In the genomic region with DNA sequence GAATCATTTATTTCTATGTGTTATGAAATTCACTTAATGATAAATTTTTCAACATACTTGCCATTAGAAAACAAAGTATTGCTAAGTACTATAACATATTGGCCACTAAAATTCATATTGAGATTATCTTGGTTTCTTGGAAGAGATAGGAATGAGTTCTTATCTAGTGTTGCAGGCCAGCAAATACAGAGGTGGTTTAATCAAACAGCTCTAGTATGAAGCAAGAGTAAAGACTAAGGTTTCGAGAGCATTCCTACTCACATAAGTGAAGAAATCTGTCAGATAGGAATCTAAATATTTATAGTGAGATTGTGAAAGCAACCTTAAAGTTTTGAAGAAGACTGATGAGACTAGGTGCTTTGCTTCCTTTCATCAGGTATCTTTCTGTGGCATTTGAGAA, we compare ENCODE assay signal across 18 cellular contexts. TPM values are rescaled to one million over a fixed set of nuclear protein-coding genes. Genes with fewer than 3 reads are reported as not detected.
DNase-seq lines count a peak whose midpoint lies in the region; ATAC-seq, FAIRE-seq and TF ChIP-seq lines count a peak whose summit lies in the region.
"Had no signal": no experiment of that assay in that cellular context is flagged by ENCODE, and none has a peak within 500 bp of the region (broad histone marks: within the 10 kb centered on the region; RNA-seq: fewer than 3 reads in every experiment).

No MANE protein-coding gene starts in this region.

- H3K36me3 Mint-ChIP-seq in MCF 10A (ENCODE audit: insufficient read depth, unreplicated experiment) (peaks cover 64% of the 10 kb centered on the region), astrocyte (ENCODE audit: low read depth, unreplicated experiment) (peaks cover 5% of the 10 kb centered on the region)

- H3K27ac ChIP-seq in mammary epithelial cell (ENCODE audit: insufficient read depth, low read depth, low read length) (no peak overlapping the region), astrocyte (ENCODE audit: low read depth, low read length) (no peak overlapping the region), PC-9 (no peak overlapping the region), WERI-Rb-1 (no peak overlapping the region)
- H3K27ac ChIP-seq: SJSA1 had no signal

- CTCF ChIA-PET in mammary epithelial cell (lab: Charles Lee; ENCODE audit: low non-redundant PET) (no interaction called here), MCF 10A (lab: Yijun Ruan, JAX) (no interaction called here), PC-9 (lab: Charles Lee) (no interaction called here)

- no peaks in the 10 kb centered on the region for H3K9me3 Mint-ChIP-seq in MCF 10A (ENCODE audit: unreplicated experiment)
- H3K9me3 Mint-ChIP-seq in astrocyte (ENCODE audit: unreplicated experiment), result no peaks in the 10 kb centered on the region
- H3K9me3 Mint-ChIP-seq: CD4-positive, alpha-beta memory T cell had no signal

- no peaks in the 10 kb centered on the region for H3K4me1 ChIP-seq in mammary epithelial cell (ENCODE audit: insufficient read depth, low read length)
- no peaks in the 10 kb centered on the region for H3K4me1 ChIP-seq in astrocyte (ENCODE audit: insufficient read depth, low read length)
- no peaks in the 10 kb centered on the region for H3K4me1 ChIP-seq in PC-9 (replicated peaks; ENCODE audit: insufficient read depth)
- H3K4me1 ChIP-seq: BE2C had no signal

- no peak overlapping the region for H3K4me2 ChIP-seq in mammary epithelial cell (ENCODE audit: insufficient read depth, low read depth, low read length)
- H3K4me2 ChIP-seq in astrocyte (ENCODE audit: low read length), result no peak overlapping the region
- no peak overlapping the region for H3K4me2 ChIP-seq in PC-9

- H3K4me3 ChIP-seq in mammary epithelial cell (replicated peaks in 1 of 3; ENCODE audit: insufficient read depth in 1 of 3, low read depth in 2 of 3, low read length in 3 of 3) (no peak overlapping the region), astrocyte (ENCODE audit: insufficient read depth, low read depth, low read length) (no peak overlapping the region), PC-9 (no peak overlapping the region), WERI-Rb-1 (ENCODE audit: low read depth, low read length) (no peak overlapping the region)
- H3K4me3 ChIP-seq: SJSA1 had no signal

- no peak for FAIRE-seq in astrocyte (lab: Jason Lieb, UNC)
- FAIRE-seq in urothelium cell line (lab: Jason Lieb, UNC), result no peak
- FAIRE-seq: D721Med had no signal

- H3K36me3 ChIP-seq in mammary epithelial cell (ENCODE audit: insufficient read depth, low read length) (peaks cover 20% of the 10 kb centered on the region), astrocyte (ENCODE audit: insufficient read depth, low read length) (peaks cover 23% of the 10 kb centered on the region), PC-9 (ENCODE audit: low read depth) (0 out of 2 replicates have a peak, but pooled peaks cover 16% of the 10 kb centered on the region), WERI-Rb-1 (peaks cover 57% of the 10 kb centered on the region)

- DNase-seq in mammary epithelial cell, result no peak
- DNase-seq in MCF 10A (ENCODE audit: unreplicated experiment), result no peak
- peak; percentile 21 for DNase-seq in astrocyte (ENCODE audit: low read depth)
- DNase-seq in left lobe of liver (ENCODE audit: low spot score), result no peak
- no peak for DNase-seq in urothelium cell line (ENCODE audit: low spot score)
- no peak for DNase-seq in PC-9
- no peak for DNase-seq in NCI-H748 (lab: John Stamatoyannopoulos, UW; ENCODE audit: unreplicated experiment)
- no peak for DNase-seq in WERI-Rb-1
- DNase-seq: 8988T; BE2C; CD4-positive, alpha-beta memory T cell; DMS79; Kasumi-1; NCI-H187; NCI-H69 had no signal

- 100% methylated on average over 1 of the region's 1 CpG for WGBS in mammary epithelial cell (ENCODE audit: low coverage, missing lambda C conversion rate)

- H3K4me1 Mint-ChIP-seq in MCF 10A (ENCODE audit: insufficient read depth, unreplicated experiment) (no peaks in the 10 kb centered on the region), astrocyte (ENCODE audit: low read depth, unreplicated experiment) (peaks cover 5% of the 10 kb centered on the region)
- H3K4me1 Mint-ChIP-seq: CD4-positive, alpha-beta memory T cell had no signal

- no peaks in the 10 kb centered on the region for H3K9me2 ChIP-seq in PC-9 (ENCODE audit: insufficient read depth)

- dilution Hi-C loops in mammary epithelial cell (cut with HindIII; ENCODE audit: low sequenced_read_pairs), result loop anchor here (10.0 kb wide), 1 partner anchor 337 kb away; no protein-coding TSS in a partner anchor

- H3K27ac Mint-ChIP-seq in MCF 10A (ENCODE audit: low read depth, unreplicated experiment) (no peak overlapping the region), astrocyte (ENCODE audit: unreplicated experiment) (no peak overlapping the region)

- H4K20me1 ChIP-seq in mammary epithelial cell (ENCODE audit: insufficient read depth, low read length) (no peaks in the 10 kb centered on the region), astrocyte (ENCODE audit: insufficient read depth, low read length) (peaks cover 13% of the 10 kb centered on the region), PC-9 (ENCODE audit: insufficient read depth) (no peaks in the 10 kb centered on the region)

- TF ChIP-seq CTCF in mammary epithelial cell (conservative IDR thresholded peaks at IDR 0.05 in 1 of 2, IDR thresholded peaks at IDR 0.05 in 1 of 2; ENCODE audit: extremely low read depth in 1 of 2, insufficient read depth in 1 of 2, low read depth in 1 of 2, low read length in 2 of 2) (no peak), MCF 10A (IDR thresholded peaks at IDR 0.05; ENCODE audit: unreplicated experiment) (no peak), astrocyte (IDR thresholded peaks at IDR 0.05; ENCODE audit: insufficient read depth, low read depth, low read length) (no peak), PC-9 (conservative IDR thresholded peaks at IDR 0.05) (no peak), WERI-Rb-1 (IDR thresholded peaks at IDR 0.05; ENCODE audit: low read depth, low read length) (no peak)

- H3F3A ChIP-seq in PC-9 (ENCODE audit: insufficient read depth, low read depth), result peaks cover 10% of the 10 kb centered on the region; the same call in 1 of the 2 replicates

- in situ Hi-C loops in mammary epithelial cell (cut with MboI; ENCODE audit: low sequenced_read_pairs in 2 of 2), result no loop called here

- no peaks in the 10 kb centered on the region for H3K79me2 ChIP-seq in mammary epithelial cell (ENCODE audit: insufficient read depth, low read length)
- no peaks in the 10 kb centered on the region for H3K79me2 ChIP-seq in astrocyte (ENCODE audit: insufficient read depth, low read length)
- no peaks in the 10 kb centered on the region for H3K79me2 ChIP-seq in PC-9 (ENCODE audit: low read depth)

- H3K27me3 ChIP-seq in mammary epithelial cell (ENCODE audit: insufficient read depth, low read length) (no peaks in the 10 kb centered on the region), astrocyte (ENCODE audit: insufficient read depth, low read length) (no peaks in the 10 kb centered on the region), PC-9 (ENCODE audit: insufficient read depth, low read depth) (no peaks in the 10 kb centered on the region), WERI-Rb-1 (ENCODE audit: insufficient read depth, low read depth, severe bottlenecking) (no peaks in the 10 kb centered on the region)
- H3K27me3 ChIP-seq: BE2C, SJSA1 had no signal

- ATAC-seq in left lobe of liver, result peak; percentile 67
- ATAC-seq: HCT116 had no signal

- H2AFZ ChIP-seq in mammary epithelial cell (ENCODE audit: low read depth, low read length), result no peak overlapping the region
- H2AFZ ChIP-seq in astrocyte (ENCODE audit: low read depth, low read length), result no peak overlapping the region
- no peak overlapping the region for H2AFZ ChIP-seq in PC-9

- intact Hi-C loops in mammary epithelial cell (cut with micrococcal nuclease), result no loop called here
- intact Hi-C loops in MCF 10A (cut with micrococcal nuclease), result no loop called here
- intact Hi-C loops in PC-9 (cut with micrococcal nuclease; ENCODE audit: unreplicated experiment), result loop anchor here (5.0 kb wide), 1 partner anchor 66 kb away; a partner anchor contains a TSS

- H3K4me3 Mint-ChIP-seq in MCF 10A (ENCODE audit: unreplicated experiment) (no peak overlapping the region), astrocyte (ENCODE audit: unreplicated experiment) (no peak overlapping the region)
- H3K4me3 Mint-ChIP-seq: CD4-positive, alpha-beta memory T cell had no signal

- H3K27me3 Mint-ChIP-seq in MCF 10A (ENCODE audit: insufficient read depth, unreplicated experiment) (no peaks in the 10 kb centered on the region), astrocyte (ENCODE audit: low read depth, unreplicated experiment) (no peaks in the 10 kb centered on the region)
- H3K27me3 Mint-ChIP-seq: CD4-positive, alpha-beta memory T cell had no signal

- H3K9ac ChIP-seq in mammary epithelial cell (ENCODE audit: insufficient read depth, low read length) (no peak overlapping the region), astrocyte (ENCODE audit: low read length) (no peak overlapping the region)

- POLR2A ChIA-PET in MCF 10A (lab: Yijun Ruan, JAX), result interaction anchor here (1.0 kb wide), 1 partner anchor 641 kb away, joined by 3 read pairs; no protein-coding TSS in a partner anchor
- POLR2A ChIA-PET in PC-9 (lab: Charles Lee; ENCODE audit: unreplicated experiment), result no interaction called here

- H3K9me3 ChIP-seq in mammary epithelial cell (replicated peaks; ENCODE audit: insufficient read depth, low read length) (no peaks in the 10 kb centered on the region), astrocyte (ENCODE audit: insufficient read depth, low read depth, low read length) (no peaks in the 10 kb centered on the region), PC-9 (ENCODE audit: insufficient read depth, low read depth) (no peaks in the 10 kb centered on the region), WERI-Rb-1 (ENCODE audit: severe bottlenecking) (no peaks in the 10 kb centered on the region)
- H3K9me3 ChIP-seq: BE2C, SJSA1 had no signal

- TSS peak; percentile 38 for BruUV-seq in mammary epithelial cell (replicated peaks; lab: Mats Ljungman, UMichigan)
- BruUV-seq in MCF 10A (replicated peaks; lab: Mats Ljungman, UMichigan), result no TSS peak
- no TSS peak for BruUV-seq in PC-9 (replicated peaks; lab: Mats Ljungman, UMichigan)

RNA-seq across cellular contexts. Expression of a gene that starts 37.9 kb away (rescaled TPM):
- total RNA-seq in mammary epithelial cell, result not detected
- 0.03 TPM for polyA plus RNA-seq in mammary epithelial cell
- polyA minus RNA-seq in mammary epithelial cell, result not detected
- not detected in 2 replicates for total RNA-seq in MCF 10A (2022)
- 0.14 TPM in 1 of 2 replicates, not detected in the other for total RNA-seq in astrocyte
- total RNA-seq in left lobe of liver, result not detected
- total RNA-seq in PC-9 (2021), result 0.28 and 0.33 TPM in 2 replicates
- total RNA-seq: CD4-positive, alpha-beta memory T cell; SJSA1 had no signal
- polyA plus RNA-seq: CD4-positive, alpha-beta memory T cell had no signal

RNA-seq across cellular contexts. Expression of a gene that starts 44.6 kb away (rescaled TPM):
- total RNA-seq in mammary epithelial cell (10 to 100 TPM; 94.5 to 96.6 TPM), MCF 10A (2022) (106 and 113 TPM in 2 replicates), astrocyte (136 and 143 TPM in 2 replicates), left lobe of liver (119 TPM), PC-9 (2021) (119 and 122 TPM in 2 replicates)
- 28.6 TPM for polyA plus RNA-seq in mammary epithelial cell
- 16.7 TPM for polyA minus RNA-seq in mammary epithelial cell

RNA-seq across cellular contexts. Expression of a gene that starts 59.7 kb away (rescaled TPM):
- 1 to 10 TPM in 1 of 2 donors, under 1 TPM in 1; 0.50 to 1.1 TPM for total RNA-seq in mammary epithelial cell
- polyA plus RNA-seq in mammary epithelial cell, result 0.16 TPM
- not detected for polyA minus RNA-seq in mammary epithelial cell
- 0.27 and 0.44 TPM in 2 replicates for total RNA-seq in MCF 10A (2022)
- 0.07 TPM in 1 of 2 replicates, not detected in the other for total RNA-seq in astrocyte
- total RNA-seq in left lobe of liver, result 0.55 TPM
- total RNA-seq in PC-9 (2021), result 0.35 and 0.48 TPM in 2 replicates
